In genomic region chr18:3665780-3666525, GRCh38 we compare ENCODE assay signal across 8 cellular contexts.
A peak's percentile ranks its signal among the peaks of the same experiment; 100 is the strongest.
DNase-seq lines count a peak whose midpoint lies in the region; ATAC-seq and TF ChIP-seq lines count a peak whose summit lies in the region.

No MANE protein-coding gene starts in this region.

- TF ChIP-seq CTCF in chondrocyte (IDR thresholded peaks at IDR 0.05): peak; percentile 95
- peak; percentile 82 for TF ChIP-seq CTCF in kidney epithelial cell (IDR thresholded peaks at IDR 0.05; ENCODE audit: insufficient read depth, low read length, poor library complexity, severe bottlenecking)

- no peaks in the 10 kb centered on the region for H3K36me3 ChIP-seq in kidney epithelial cell (ENCODE audit: control insufficient read depth, insufficient read depth, low read length)

- H3K9me3 Mint-ChIP-seq in chondrocyte (ENCODE audit: low read depth): peaks cover 3% of the 10 kb centered on the region

- peak overlapping the region; percentile 42 for H3K4me3 Mint-ChIP-seq in chondrocyte (ENCODE audit: unreplicated experiment)

- no peaks in the 10 kb centered on the region for H3K36me3 Mint-ChIP-seq in chondrocyte (ENCODE audit: low read depth)

- H3K27me3 Mint-ChIP-seq in chondrocyte (ENCODE audit: low read depth): no peaks in the 10 kb centered on the region

- H3K4me3 ChIP-seq in kidney epithelial cell (ENCODE audit: low read depth, low read length): no peak overlapping the region

- peak; percentile 66 for ATAC-seq in HG02642 (IDR thresholded peaks at IDR 0.05; ENCODE audit: poor library complexity, unreplicated experiment)
- no peak for ATAC-seq in HG03196 (IDR thresholded peaks at IDR 0.05; ENCODE audit: unreplicated experiment)

- peak overlapping the region; percentile 95 for H3K27ac Mint-ChIP-seq in chondrocyte (ENCODE audit: unreplicated experiment)

- H3K27me3 ChIP-seq in kidney epithelial cell (ENCODE audit: control insufficient read depth, insufficient read depth, low read length): no peaks in the 10 kb centered on the region

- DNase-seq in DMS 273 treated with DMSO at 0.1 percent for 48 hours (lab: John Stamatoyannopoulos, UW) (peak; percentile 7), NCI-H2196 treated with DMSO at 0.1 percent for 48 hours (lab: John Stamatoyannopoulos, UW; ENCODE audit: unreplicated experiment) (peak; percentile 98), chondrocyte (ENCODE audit: low spot score) (no peak), kidney epithelial cell (ENCODE audit: low read depth) (peak; percentile 65)
- peak; percentile 44 for DNase-seq in activated CD4-positive, CD25-positive, alpha-beta regulatory T cell treated with anti-CD3 and anti-CD28 coated beads, Interleukin-2, amount 50 U/mL, for 16 hours (ENCODE audit: low read depth, low spot score)
- DNase-seq in stimulated activated CD4-positive, alpha-beta T cell treated with anti-CD3 and anti-CD28 coated beads, Interleukin-15, amount 100 ng/mL, for 1 hour (ENCODE audit: low read depth in 1 of 2, low spot score in 1 of 2): peak; percentile 51 to 56

- peaks cover 21% of the 10 kb centered on the region for H3K4me1 Mint-ChIP-seq in chondrocyte (ENCODE audit: low read depth)
